8 cellular contexts compared by ENCODE assay signal in the genomic region with DNA sequence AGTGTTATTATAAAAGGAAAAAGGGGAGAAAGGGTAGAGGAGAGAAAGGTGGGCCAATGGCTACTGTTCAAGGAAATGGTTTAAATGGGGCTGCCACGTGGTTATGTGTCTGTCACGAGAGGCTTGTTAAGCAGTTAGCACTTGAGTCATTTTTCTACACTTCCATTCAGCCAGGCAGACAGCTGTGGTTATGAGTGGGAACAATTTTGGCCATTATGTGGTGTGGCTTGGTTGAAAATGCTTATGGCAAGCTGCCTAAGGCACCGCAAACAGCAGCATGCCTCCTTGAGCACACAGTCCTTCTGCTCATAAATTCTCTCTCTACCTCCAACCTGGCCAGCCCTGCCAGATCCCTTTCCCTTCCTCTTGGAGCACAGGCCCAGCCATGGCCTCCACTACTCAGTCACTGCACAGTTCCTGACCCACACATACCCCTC. TPM values are rescaled to one million over a fixed set of nuclear protein-coding genes. Genes with fewer than 3 reads are reported as not detected.
DNase-seq lines count a peak whose midpoint lies in the region; ATAC-seq and TF ChIP-seq lines count a peak whose summit lies in the region.

No MANE protein-coding gene starts in this region.

- no peak overlapping the region for H3K4me3 ChIP-seq in H7 (ENCODE audit: insufficient read depth, low read depth, low read length)

- no peaks in the 10 kb centered on the region for H3K27me3 Mint-ChIP-seq in T-helper 2 cell treated with Interferon-gamma antibody and Interleukin-4, amounts not matched to agents 5 μg/mL and 100 μg/mL, for 36 hours (ENCODE audit: low read depth)
- no peaks in the 10 kb centered on the region for H3K27me3 Mint-ChIP-seq in natural killer cell (ENCODE audit: low read depth in 2 of 2)

- ATAC-seq in HG02885 (IDR thresholded peaks at IDR 0.05; ENCODE audit: poor library complexity, unreplicated experiment), result peak; percentile 29
- ATAC-seq in natural killer cell, result peak; percentile 21 to 41 (median 28)

- H3K4me1 Mint-ChIP-seq in T-helper 2 cell treated with Interferon-gamma antibody and Interleukin-4, amounts not matched to agents 5 μg/mL and 100 μg/mL, for 36 hours (ENCODE audit: low read depth), result peaks cover 28% of the 10 kb centered on the region
- H3K4me1 Mint-ChIP-seq in natural killer cell, result peaks cover 30 to 37% of the 10 kb centered on the region in 2 donors

- peaks cover 44% of the 10 kb centered on the region for H3K36me3 Mint-ChIP-seq in T-helper 2 cell treated with Interferon-gamma antibody and Interleukin-4, amounts not matched to agents 5 μg/mL and 100 μg/mL, for 36 hours (ENCODE audit: low read depth)
- no peaks in the 10 kb centered on the region for H3K36me3 Mint-ChIP-seq in natural killer cell

- peaks cover 20% of the 10 kb centered on the region for H3K36me3 ChIP-seq in H7 (replicated peaks; ENCODE audit: control insufficient read depth, insufficient read depth, low read length)

- peak; percentile 89 for DNase-seq in GM04504 (ENCODE audit: low read depth)
- DNase-seq in T-helper 2 cell treated with Interferon-gamma antibody and Interleukin-4, amounts not matched to agents 5 μg/mL and 100 μg/mL, for 36 hours (ENCODE audit: low spot score), result peak; percentile 73
- DNase-seq in natural killer cell, result peak; percentile 56
- DNase-seq in HT-29 (ENCODE audit: low spot score), result no peak
- DNase-seq in HuH-7 (ENCODE audit: low spot score), result no peak
- no peak for DNase-seq in H7
- no peak for DNase-seq in dermis blood vessel endothelial cell

- no peaks in the 10 kb centered on the region for H3K9me3 Mint-ChIP-seq in T-helper 2 cell treated with Interferon-gamma antibody and Interleukin-4, amounts not matched to agents 5 μg/mL and 100 μg/mL, for 36 hours
- H3K9me3 Mint-ChIP-seq in natural killer cell, result no peaks in the 10 kb centered on the region

- TF ChIP-seq CTCF in natural killer cell (IDR thresholded peaks at IDR 0.05), result no peak

- peak overlapping the region; percentile 74 for H3K27ac Mint-ChIP-seq in T-helper 2 cell treated with Interferon-gamma antibody and Interleukin-4, amounts not matched to agents 5 μg/mL and 100 μg/mL, for 36 hours
- H3K27ac Mint-ChIP-seq in natural killer cell, result peak overlapping the region; percentile 61 to 90

- H3K27me3 ChIP-seq in H7 (ENCODE audit: control insufficient read depth, insufficient read depth, low read length), result no peaks in the 10 kb centered on the region

- peak overlapping the region; percentile 54 for H3K4me3 Mint-ChIP-seq in T-helper 2 cell treated with Interferon-gamma antibody and Interleukin-4, amounts not matched to agents 5 μg/mL and 100 μg/mL, for 36 hours
- peak overlapping the region; percentile 60 for H3K4me3 Mint-ChIP-seq in natural killer cell

- intact Hi-C loops in natural killer cell (cut with micrococcal nuclease), result no loop called here

RNA-seq across cellular contexts. Expression of gene SRM, which starts 3.2 kb away (rescaled TPM):
- total RNA-seq in natural killer cell (10 to 100 TPM; 23.9 to 30.9 (median 29.2) TPM), dermis blood vessel endothelial cell (10.6 and 41.3 TPM in 2 replicates)
- 46.6 and 70.7 TPM in 2 replicates for total RNA-seq in HT-29 (2014; rRNA removed; shearing (Covaris generic))
- 110 and 111 TPM in 2 replicates for total RNA-seq in H7 (2014; rRNA removed; shearing (Covaris generic))

RNA-seq across cellular contexts. Expression of gene MASP2, which starts 15.9 kb away (rescaled TPM):
- total RNA-seq in natural killer cell (under 1 TPM in 2 of 3 donors, not detected in 1; 0.16 to 0.20 TPM), dermis blood vessel endothelial cell (not detected in 2 replicates)
- 0.18 TPM in 1 of 2 replicates, not detected in the other for total RNA-seq in HT-29 (2014; rRNA removed; shearing (Covaris generic))
- 0.17 and 0.63 TPM in 2 replicates for total RNA-seq in H7 (2014; rRNA removed; shearing (Covaris generic))

RNA-seq across cellular contexts. Expression of gene EXOSC10, which starts 36.7 kb away (rescaled TPM):
- total RNA-seq in natural killer cell (10 to 100 TPM; 85.2 to 97.2 (median 94.9) TPM), dermis blood vessel endothelial cell (53.6 and 67.8 TPM in 2 replicates)
- 47.6 and 50.5 TPM in 2 replicates for total RNA-seq in HT-29 (2014; rRNA removed; shearing (Covaris generic))
- 124 and 141 TPM in 2 replicates for total RNA-seq in H7 (2014; rRNA removed; shearing (Covaris generic))

RNA-seq across cellular contexts. Expression of gene TARDBP, which starts 50.5 kb away (rescaled TPM):
- total RNA-seq in natural killer cell, result 100 to 1,000 TPM; 148 to 171 (median 161) TPM
- 55.7 and 59.7 TPM in 2 replicates for total RNA-seq in HT-29 (2014; rRNA removed; shearing (Covaris generic))
- total RNA-seq in H7 (2014; rRNA removed; shearing (Covaris generic)), result 91.4 and 96.7 TPM in 2 replicates
- total RNA-seq in dermis blood vessel endothelial cell, result 133 and 197 TPM in 2 replicates

Comparison
In these comparisons a context has a peak if more than half of its experiments do, and no peak if none do; other contexts are left out.
1. DNase-seq: peak in GM04504 (single experiment), T-helper 2 cell treated with Interferon-gamma antibody and Interleukin-4, amounts not matched to agents 5 μg/mL and 100 μg/mL, for 36 hours (single experiment) and natural killer cell (single experiment); none in HT-29 (single experiment), HuH-7 (single experiment), H7 (single experiment) and dermis blood vessel endothelial cell (single experiment).